16 cellular contexts compared by ENCODE assay signal in the genomic region with DNA sequence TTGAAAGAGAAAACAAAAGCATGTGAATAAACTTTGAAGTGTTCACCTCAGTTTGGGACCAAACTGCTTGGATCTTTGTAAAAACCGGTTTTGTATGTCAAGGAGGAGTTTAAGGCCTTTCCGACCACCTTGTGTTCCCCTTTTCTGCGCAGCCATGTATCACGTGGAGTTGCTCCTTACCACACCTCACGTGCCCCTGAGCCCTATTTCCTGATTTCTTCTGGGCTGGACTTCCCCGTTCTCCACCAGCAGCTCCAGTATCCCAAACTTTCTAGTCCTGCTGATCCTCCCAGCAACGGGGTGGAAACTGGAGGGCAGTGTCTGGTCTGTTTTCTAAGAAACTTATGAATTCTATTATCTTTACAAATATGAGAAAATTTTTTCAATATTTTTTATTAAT. TPM values are rescaled to one million over a fixed set of nuclear protein-coding genes. Genes with fewer than 3 reads are reported as not detected.
DNase-seq lines count a peak whose midpoint lies in the region; ATAC-seq and TF ChIP-seq lines count a peak whose summit lies in the region.
"Had no signal": no experiment of that assay in that cellular context is flagged by ENCODE, and none has a peak within 500 bp of the region (broad histone marks: within the 10 kb centered on the region; RNA-seq: fewer than 3 reads in every experiment).

No MANE protein-coding gene starts in this region.

- H3K27me3 Mint-ChIP-seq in CD8-positive, alpha-beta T cell (ENCODE audit: low read depth), result no peaks in the 10 kb centered on the region
- H3K27me3 Mint-ChIP-seq in activated B cell treated with CpG ODN at 0.5 μM for 24 hours (no peaks in the 10 kb centered on the region), memory B cell (no peaks in the 10 kb centered on the region)

- BruUV-seq in IMR-90 (replicated peaks; lab: Mats Ljungman, UMichigan), result TSS peak; percentile 90

- H2AK9ac ChIP-seq in IMR-90 (replicated peaks; ENCODE audit: low read depth, low read length, poor library complexity), result no peak overlapping the region

- H3K27ac Mint-ChIP-seq in CD8-positive, alpha-beta T cell, result peak overlapping the region; percentile 18
- H3K27ac Mint-ChIP-seq in activated B cell treated with CpG ODN at 0.5 μM for 24 hours, result peak overlapping the region; percentile 87
- H3K27ac Mint-ChIP-seq in memory B cell, result peak overlapping the region; percentile 45

- H3K4me1 ChIP-seq in CD8-positive, alpha-beta T cell (ENCODE audit: insufficient read depth, low read length), result peaks cover 13% of the 10 kb centered on the region
- peaks cover 8% of the 10 kb centered on the region for H3K4me1 ChIP-seq in IMR-90 (ENCODE audit: control insufficient read depth, insufficient read depth, low read length)

- no peak for DNase-seq in CD8-positive, alpha-beta T cell
- DNase-seq in IMR-90, result no peak
- DNase-seq in activated B cell treated with CpG ODN at 0.5 μM for 24 hours, result no peak
- DNase-seq in memory B cell (ENCODE audit: low spot score in 2 of 2), result no peak
- DNase-seq in SKM-1 treated with dmso at 0.1 percent for 144 hours (lab: John Stamatoyannopoulos, UW; ENCODE audit: unreplicated experiment), result no peak
- no peak for DNase-seq in T-helper 9 cell
- DNase-seq in NCI-H187 treated with DMSO at 0.1 percent for 48 hours (lab: John Stamatoyannopoulos, UW), result no peak
- DNase-seq: DMS79 treated with DMSO at 0.1 percent for 48 hours, erythroblast, glutamatergic neuron, kidney, NCI-H2081, NCI-H69 had no signal

- no peak overlapping the region for H3K23ac ChIP-seq in IMR-90 (ENCODE audit: low read depth, low read length)

- POLR2A ChIA-PET in CD8-positive, alpha-beta T cell (lab: Charles Lee), result interaction anchor here (0.6 kb wide), 1 partner anchor 1436 kb away, joined by 4 read pairs; no protein-coding TSS in a partner anchor
- POLR2A ChIA-PET in IMR-90 (lab: Charles Lee; ENCODE audit: unreplicated experiment), result no interaction called here
- POLR2A ChIA-PET in activated B cell treated with CpG ODN at 0.5 μM for 24 hours (lab: Charles Lee), result interaction anchor here (0.7 to 1.5 kb wide), 3 partner anchors 146 to 1210 kb away, joined by 4 read pairs; a partner anchor contains a TSS

- no peak for ATAC-seq in CD8-positive, alpha-beta T cell
- ATAC-seq in IMR-90 (ENCODE audit: low read depth) (no peak), activated B cell treated with CpG ODN at 0.5 μM for 24 hours (ENCODE audit: low read depth) (no peak), memory B cell (ENCODE audit: low read depth) (no peak)

- no peak overlapping the region for H2BK15ac ChIP-seq in IMR-90 (ENCODE audit: low read depth, low read length)

- H3K14ac ChIP-seq in IMR-90 (replicated peaks; ENCODE audit: low read depth, low read length), result no peak overlapping the region

- no peak overlapping the region for H2BK5ac ChIP-seq in IMR-90 (ENCODE audit: low read depth, low read length, poor library complexity, severe bottlenecking)

- in situ Hi-C loops in IMR-90 (cut with MboI; ENCODE audit: low sequenced_read_pairs), result no loop called here

- H3K18ac ChIP-seq in IMR-90 (ENCODE audit: low read depth, low read length), result no peak overlapping the region

- peaks cover 7% of the 10 kb centered on the region for H3K4me1 Mint-ChIP-seq in CD8-positive, alpha-beta T cell (ENCODE audit: low read depth)
- H3K4me1 Mint-ChIP-seq in activated B cell treated with CpG ODN at 0.5 μM for 24 hours, result peaks cover 55% of the 10 kb centered on the region
- H3K4me1 Mint-ChIP-seq in memory B cell, result peaks cover 20% of the 10 kb centered on the region

- no peak overlapping the region for H3K4ac ChIP-seq in IMR-90 (ENCODE audit: low read depth, low read length)

- no peak overlapping the region for H4K91ac ChIP-seq in IMR-90 (ENCODE audit: insufficient read depth, low read depth, low read length)

- H3K27ac ChIP-seq in CD8-positive, alpha-beta T cell (ENCODE audit: low read depth, low read length), result no peak overlapping the region
- H3K27ac ChIP-seq in IMR-90 (ENCODE audit: insufficient read depth, low read length), result no peak overlapping the region
- H3K27ac ChIP-seq: SJSA1 had no signal

- no peaks in the 10 kb centered on the region for H3K9me3 ChIP-seq in CD8-positive, alpha-beta T cell (ENCODE audit: low read length)
- H3K9me3 ChIP-seq in IMR-90 (ENCODE audit: control insufficient read depth, insufficient read depth, low read length), result no peaks in the 10 kb centered on the region
- H3K9me3 ChIP-seq: BLaER1 treated with 17β-estradiol and CSF1 and Interleukin-3, amounts not matched to agents 10 nM and 100 nM; SJSA1; suprapubic skin had no signal

- no peak overlapping the region for H2BK20ac ChIP-seq in IMR-90 (ENCODE audit: low read depth, low read length)

- H3K4me3 Mint-ChIP-seq in CD8-positive, alpha-beta T cell, result no peak overlapping the region
- H3K4me3 Mint-ChIP-seq in activated B cell treated with CpG ODN at 0.5 μM for 24 hours (peak overlapping the region; percentile 53), memory B cell (no peak overlapping the region)

- H3K4me3 ChIP-seq in CD8-positive, alpha-beta T cell (ENCODE audit: low read depth, low read length), result no peak overlapping the region
- no peak overlapping the region for H3K4me3 ChIP-seq in IMR-90 (ENCODE audit: insufficient read depth, low read depth, low read length)
- H3K4me3 ChIP-seq: BLaER1 treated with 17β-estradiol and CSF1 and Interleukin-3, amounts not matched to agents 10 nM and 100 nM; SJSA1; suprapubic skin had no signal

- peaks cover 22 to 68% of the 10 kb centered on the region in 2 experiments; a peak in 3 of 4 replicates for H3K79me1 ChIP-seq in IMR-90 (ENCODE audit: low read depth in 1 of 2, low read length in 2 of 2)

- H4K20me1 ChIP-seq in IMR-90 (ENCODE audit: insufficient read depth, low read length), result peaks cover 17% of the 10 kb centered on the region; the same call in 1 of the 2 replicates

- no peak overlapping the region for H4K5ac ChIP-seq in IMR-90 (ENCODE audit: low read depth, low read length)

- no peak for TF ChIP-seq RAD21 in IMR-90 (IDR thresholded peaks at IDR 0.05; ENCODE audit: low read length)

- no peak overlapping the region for H3K56ac ChIP-seq in IMR-90 (ENCODE audit: extremely low read depth, insufficient read depth, low read length)

- dilution Hi-C loops in IMR-90 (cut with HindIII; ENCODE audit: low sequenced_read_pairs, unreplicated experiment), result no loop called here

- H4K8ac ChIP-seq in IMR-90 (ENCODE audit: low read depth in 2 of 2, low read length in 2 of 2), result no peak overlapping the region

- intact Hi-C loops in CD8-positive, alpha-beta T cell (cut with DNase I, micrococcal nuclease), result loop anchor here in 1 of 2 experiments (10.0 kb wide), 1 partner anchor 1630 kb away; no protein-coding TSS in a partner anchor
- intact Hi-C loops in IMR-90 (cut with micrococcal nuclease), result no loop called here
- intact Hi-C loops in activated B cell treated with CpG ODN at 0.5 μM for 24 hours (cut with micrococcal nuclease), result loop anchor here (10.0 kb wide), 1 partner anchor 420 kb away; a partner anchor contains a TSS

- H3K4me2 ChIP-seq in IMR-90 (ENCODE audit: low read depth, low read length), result no peak overlapping the region

- no peaks in the 10 kb centered on the region for H3K9me3 Mint-ChIP-seq in CD8-positive, alpha-beta T cell
- H3K9me3 Mint-ChIP-seq in activated B cell treated with CpG ODN at 0.5 μM for 24 hours (no peaks in the 10 kb centered on the region), memory B cell (no peaks in the 10 kb centered on the region)

- WGBS in IMR-90 (ENCODE audit: extremely low coverage in 2 of 2, insufficient read length in 1 of 2), 2 experiments, result 90% methylated on average over 2 of the region's 7 CpGs; no CpG with 5 or more reads in 1 of the 2 experiments

- peaks cover 14% of the 10 kb centered on the region for H3K9me1 ChIP-seq in IMR-90 (ENCODE audit: insufficient read depth, low read length)

- H2BK120ac ChIP-seq in IMR-90 (ENCODE audit: low read depth, low read length), result no peak overlapping the region

- TF ChIP-seq CTCF in CD8-positive, alpha-beta T cell (IDR thresholded peaks at IDR 0.05), result no peak
- TF ChIP-seq CTCF in IMR-90 (conservative IDR thresholded peaks at IDR 0.05; ENCODE audit: low read depth, low read length), result no peak
- TF ChIP-seq CTCF in activated B cell treated with CpG ODN at 0.5 μM for 24 hours (IDR thresholded peaks at IDR 0.05), result no peak

- H3K36me3 ChIP-seq in CD8-positive, alpha-beta T cell (ENCODE audit: insufficient read depth, low read length), result peaks cover 39% of the 10 kb centered on the region
- peaks cover 37% of the 10 kb centered on the region for H3K36me3 ChIP-seq in IMR-90 (ENCODE audit: control insufficient read depth, insufficient read depth, low read length)

- CTCF ChIA-PET in CD8-positive, alpha-beta T cell (lab: Charles Lee), result interaction anchor here (1.1 kb wide), 1 partner anchor 19 kb away, joined by 4 read pairs; no protein-coding TSS in a partner anchor
- CTCF ChIA-PET in IMR-90 (lab: Yijun Ruan, JAX), result no interaction called here
- CTCF ChIA-PET in activated B cell treated with CpG ODN at 0.5 μM for 24 hours (lab: Charles Lee), result no interaction called here

- H3K9ac ChIP-seq in IMR-90 (ENCODE audit: low read depth, low read length), result no peak overlapping the region

- no peaks in the 10 kb centered on the region for H3K27me3 ChIP-seq in CD8-positive, alpha-beta T cell (ENCODE audit: insufficient read depth, low read length)
- no peaks in the 10 kb centered on the region for H3K27me3 ChIP-seq in IMR-90 (ENCODE audit: control insufficient read depth, insufficient read depth, low read length)
- H3K27me3 ChIP-seq: BLaER1 treated with 17β-estradiol and CSF1 and Interleukin-3, amounts not matched to agents 10 nM and 100 nM; SJSA1; suprapubic skin had no signal

- peaks cover 52% of the 10 kb centered on the region for H3K36me3 Mint-ChIP-seq in CD8-positive, alpha-beta T cell
- H3K36me3 Mint-ChIP-seq in activated B cell treated with CpG ODN at 0.5 μM for 24 hours (ENCODE audit: low read depth) (peaks cover 55% of the 10 kb centered on the region), memory B cell (peaks cover 27% of the 10 kb centered on the region)

- no peak for TF ChIP-seq POLR2A in IMR-90 (IDR thresholded peaks at IDR 0.05; ENCODE audit: low read depth, low read length)

- H2AFZ ChIP-seq in IMR-90 (replicated peaks; ENCODE audit: low read length, poor library complexity), result no peak overlapping the region

- no peak overlapping the region for H2AK5ac ChIP-seq in IMR-90 (ENCODE audit: low read depth, low read length)

RNA-seq across cellular contexts. Expression of a gene that starts 1.6 kb away (rescaled TPM):
- 1 to 10 TPM; 2.1 to 2.2 TPM for total RNA-seq in CD8-positive, alpha-beta T cell
- total RNA-seq in IMR-90 (2012; rRNA removed) (1.8 and 1.9 TPM in 2 replicates), activated B cell treated with CpG ODN at 0.5 μM for 24 hours (9.9 and 11.5 TPM in 2 replicates)
- polyA plus RNA-seq in IMR-90 (2012; rRNA removed), result 11.0 and 11.9 TPM in 2 replicates
- polyA plus RNA-seq in IMR-90 (2012; cell fraction: cytosol; rRNA removed), result 2.6 and 2.9 TPM in 2 replicates
- polyA plus RNA-seq in IMR-90 (2012; cell fraction: nucleus; rRNA removed; ENCODE audit: low replicate concordance), result 65.3 and 92.1 TPM in 2 replicates

RNA-seq across cellular contexts. Expression of a gene that starts 18.9 kb away (rescaled TPM):
- 1 to 10 TPM in 1 of 2 experiments, under 1 TPM in 1; 0.97 to 1.2 TPM for total RNA-seq in CD8-positive, alpha-beta T cell
- total RNA-seq in IMR-90 (2012; rRNA removed) (49.8 and 63.3 TPM in 2 replicates), activated B cell treated with CpG ODN at 0.5 μM for 24 hours (1.2 and 1.3 TPM in 2 replicates)
- polyA plus RNA-seq in IMR-90 (2012; rRNA removed), result 64.6 and 147 TPM in 2 replicates
- polyA plus RNA-seq in IMR-90 (2012; cell fraction: cytosol; rRNA removed), result 167 and 245 TPM in 2 replicates
- 42.8 and 99.5 TPM in 2 replicates for polyA plus RNA-seq in IMR-90 (2012; cell fraction: nucleus; rRNA removed; ENCODE audit: low replicate concordance)

Comparison
In these comparisons a context has a peak if more than half of its experiments do, and no peak if none do; other contexts are left out.
1. H3K27ac Mint-ChIP-seq: peak in every context shown above with its lines; median percentile 87 in activated B cell treated with CpG ODN at 0.5 μM for 24 hours; 45 in memory B cell; 18 in CD8-positive, alpha-beta T cell.
2. RNA of a gene that starts 18.9 kb away (total RNA-seq): 49.8 to 63.3 TPM in IMR-90; 0.97 to 1.2 TPM in CD8-positive, alpha-beta T cell and 1.2 to 1.3 TPM in activated B cell treated with CpG ODN at 0.5 μM for 24 hours; every median in the first group is over 10 times any median in the second.